20 cellular contexts compared by ENCODE assay signal in genomic region chr19:281156-281853, GRCh38.
"Had no signal": no experiment of that assay in that cellular context is flagged by ENCODE, and none has a peak within 500 bp of the region (broad histone marks: within the 10 kb centered on the region; RNA-seq: fewer than 3 reads in every experiment).

No MANE protein-coding gene starts in this region.

- H3K36me3 Mint-ChIP-seq: natural killer cell treated with Interleukin-12 subunit alpha and Interleukin-12 subunit beta and Interleukin-15 and Interleukin-18, amount 100 ng/mL, for 72 hours had no signal

- H3K27ac Mint-ChIP-seq: dendritic cell treated with granulocyte-macrophage colony-stimulating factor and Interleukin-4, amounts not matched to agents 40 ng/mL and 50 ng/mL, for 4 days; effector memory CD8-positive, alpha-beta T cell; natural killer cell treated with Interleukin-12 subunit alpha and Interleukin-12 subunit beta and Interleukin-15 and Interleukin-18, amount 100 ng/mL, for 72 hours had no signal

- H3K4me2 ChIP-seq: hepatocyte had no signal

- ATAC-seq: effector memory CD8-positive, alpha-beta T cell; left lobe of liver had no signal

- H2AFZ ChIP-seq: hepatocyte had no signal

- H3K36me3 ChIP-seq: neutrophil, thoracic aorta, transverse colon had no signal

- H3K27ac ChIP-seq: esophagus squamous epithelium, hepatocyte, neutrophil, stomach, thoracic aorta, transverse colon had no signal

- H3K4me1 ChIP-seq: esophagus squamous epithelium, transverse colon had no signal

- H3K79me2 ChIP-seq: hepatocyte had no signal

- H3K4me3 ChIP-seq: esophagus squamous epithelium, hepatocyte, lung, stomach, thoracic aorta, transverse colon had no signal

- H3K9me3 Mint-ChIP-seq: dendritic cell treated with granulocyte-macrophage colony-stimulating factor and Interleukin-4, amounts not matched to agents 40 ng/mL and 50 ng/mL, for 4 days; effector memory CD8-positive, alpha-beta T cell; natural killer cell treated with Interleukin-12 subunit alpha and Interleukin-12 subunit beta and Interleukin-15 and Interleukin-18, amount 100 ng/mL, for 72 hours had no signal

- H3K27me3 ChIP-seq: hepatocyte had no signal

- DNase-seq: cerebellar nuclear complex; effector memory CD8-positive, alpha-beta T cell; esophagus squamous epithelium; foreskin fibroblast; kidney glomerular epithelial cell; mesenchymal stem cell; midbrain; right cardiac atrium; stimulated activated CD4-positive, alpha-beta T cell treated with anti-CD3 and anti-CD28 coated beads, Interleukin-12 subunit alpha, Interleukin-12 subunit beta, amount 100 ng/mL, for 4 hours; stimulated activated naive CD4-positive, alpha-beta T cell; stomach; substantia nigra; transverse colon had no signal

- H3K4me3 Mint-ChIP-seq: dendritic cell treated with granulocyte-macrophage colony-stimulating factor and Interleukin-4, amounts not matched to agents 40 ng/mL and 50 ng/mL, for 4 days; effector memory CD8-positive, alpha-beta T cell; natural killer cell treated with Interleukin-12 subunit alpha and Interleukin-12 subunit beta and Interleukin-15 and Interleukin-18, amount 100 ng/mL, for 72 hours had no signal

- H3K9me3 ChIP-seq: esophagus squamous epithelium, neutrophil, stomach, thoracic aorta, transverse colon had no signal
